1 cellular context compared by ENCODE assay signal in the genomic region with DNA sequence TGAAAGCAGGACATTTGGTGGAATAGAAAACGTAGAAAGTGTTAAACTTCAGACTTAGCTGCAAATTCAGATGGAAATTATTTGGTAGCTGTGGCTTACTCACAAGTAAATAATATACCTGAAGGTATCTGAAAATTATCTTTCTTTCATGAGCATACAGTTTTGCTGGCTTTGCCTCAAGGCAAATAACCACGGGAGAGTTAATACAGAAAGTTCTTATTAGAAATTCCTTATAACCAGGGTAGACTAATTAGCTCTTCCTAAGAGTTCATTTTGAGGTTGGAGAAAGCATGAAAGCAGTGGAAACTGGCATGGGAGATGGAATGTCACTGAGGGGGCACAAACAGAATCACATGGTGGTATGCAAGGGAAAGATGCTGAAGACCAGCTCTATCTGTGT.
TF ChIP-seq lines count a peak whose summit lies in the region.

No MANE protein-coding gene starts in this region.

TF ChIP-seq in GM23338, 12 proteins besides CTCF, POLR2A, EP300 and RAD21 (continued from another document):
- TF ChIP-seq, protein P1, sequence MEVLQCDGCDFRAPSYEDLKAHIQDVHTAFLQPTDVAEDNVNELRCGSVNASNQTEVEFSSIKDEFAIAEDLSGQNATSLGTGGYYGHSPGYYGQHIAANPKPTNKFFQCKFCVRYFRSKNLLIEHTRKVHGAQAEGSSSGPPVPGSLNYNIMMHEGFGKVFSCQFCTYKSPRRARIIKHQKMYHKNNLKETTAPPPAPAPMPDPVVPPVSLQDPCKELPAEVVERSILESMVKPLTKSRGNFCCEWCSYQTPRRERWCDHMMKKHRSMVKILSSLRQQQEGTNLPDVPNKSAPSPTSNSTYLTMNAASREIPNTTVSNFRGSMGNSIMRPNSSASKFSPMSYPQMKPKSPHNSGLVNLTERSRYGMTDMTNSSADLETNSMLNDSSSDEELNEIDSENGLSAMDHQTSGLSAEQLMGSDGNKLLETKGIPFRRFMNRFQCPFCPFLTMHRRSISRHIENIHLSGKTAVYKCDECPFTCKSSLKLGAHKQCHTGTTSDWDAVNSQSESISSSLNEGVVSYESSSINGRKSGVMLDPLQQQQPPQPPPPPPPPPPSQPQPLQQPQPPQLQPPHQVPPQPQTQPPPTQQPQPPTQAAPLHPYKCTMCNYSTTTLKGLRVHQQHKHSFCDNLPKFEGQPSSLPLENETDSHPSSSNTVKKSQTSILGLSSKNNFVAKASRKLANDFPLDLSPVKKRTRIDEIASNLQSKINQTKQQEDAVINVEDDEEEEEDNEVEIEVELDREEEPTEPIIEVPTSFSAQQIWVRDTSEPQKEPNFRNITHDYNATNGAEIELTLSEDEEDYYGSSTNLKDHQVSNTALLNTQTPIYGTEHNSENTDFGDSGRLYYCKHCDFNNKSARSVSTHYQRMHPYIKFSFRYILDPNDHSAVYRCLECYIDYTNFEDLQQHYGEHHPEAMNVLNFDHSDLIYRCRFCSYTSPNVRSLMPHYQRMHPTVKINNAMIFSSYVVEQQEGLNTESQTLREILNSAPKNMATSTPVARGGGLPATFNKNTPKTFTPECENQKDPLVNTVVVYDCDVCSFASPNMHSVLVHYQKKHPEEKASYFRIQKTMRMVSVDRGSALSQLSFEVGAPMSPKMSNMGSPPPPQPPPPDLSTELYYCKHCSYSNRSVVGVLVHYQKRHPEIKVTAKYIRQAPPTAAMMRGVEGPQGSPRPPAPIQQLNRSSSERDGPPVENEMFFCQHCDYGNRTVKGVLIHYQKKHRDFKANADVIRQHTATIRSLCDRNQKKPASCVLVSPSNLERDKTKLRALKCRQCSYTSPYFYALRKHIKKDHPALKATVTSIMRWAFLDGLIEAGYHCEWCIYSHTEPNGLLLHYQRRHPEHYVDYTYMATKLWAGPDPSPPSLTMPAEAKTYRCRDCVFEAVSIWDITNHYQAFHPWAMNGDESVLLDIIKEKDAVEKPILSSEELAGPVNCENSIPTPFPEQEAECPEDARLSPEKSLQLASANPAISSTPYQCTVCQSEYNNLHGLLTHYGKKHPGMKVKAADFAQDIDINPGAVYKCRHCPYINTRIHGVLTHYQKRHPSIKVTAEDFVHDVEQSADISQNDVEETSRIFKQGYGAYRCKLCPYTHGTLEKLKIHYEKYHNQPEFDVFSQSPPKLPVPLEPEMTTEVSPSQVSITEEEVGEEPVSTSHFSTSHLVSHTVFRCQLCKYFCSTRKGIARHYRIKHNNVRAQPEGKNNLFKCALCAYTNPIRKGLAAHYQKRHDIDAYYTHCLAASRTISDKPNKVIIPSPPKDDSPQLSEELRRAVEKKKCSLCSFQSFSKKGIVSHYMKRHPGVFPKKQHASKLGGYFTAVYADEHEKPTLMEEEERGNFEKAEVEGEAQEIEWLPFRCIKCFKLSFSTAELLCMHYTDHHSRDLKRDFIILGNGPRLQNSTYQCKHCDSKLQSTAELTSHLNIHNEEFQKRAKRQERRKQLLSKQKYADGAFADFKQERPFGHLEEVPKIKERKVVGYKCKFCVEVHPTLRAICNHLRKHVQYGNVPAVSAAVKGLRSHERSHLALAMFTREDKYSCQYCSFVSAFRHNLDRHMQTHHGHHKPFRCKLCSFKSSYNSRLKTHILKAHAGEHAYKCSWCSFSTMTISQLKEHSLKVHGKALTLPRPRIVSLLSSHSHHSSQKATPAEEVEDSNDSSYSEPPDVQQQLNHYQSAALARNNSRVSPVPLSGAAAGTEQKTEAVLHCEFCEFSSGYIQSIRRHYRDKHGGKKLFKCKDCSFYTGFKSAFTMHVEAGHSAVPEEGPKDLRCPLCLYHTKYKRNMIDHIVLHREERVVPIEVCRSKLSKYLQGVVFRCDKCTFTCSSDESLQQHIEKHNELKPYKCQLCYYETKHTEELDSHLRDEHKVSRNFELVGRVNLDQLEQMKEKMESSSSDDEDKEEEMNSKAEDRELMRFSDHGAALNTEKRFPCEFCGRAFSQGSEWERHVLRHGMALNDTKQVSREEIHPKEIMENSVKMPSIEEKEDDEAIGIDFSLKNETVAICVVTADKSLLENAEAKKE (CRISPR knock-in tag; IDR thresholded peaks at IDR 0.05) = no peak
- TF ChIP-seq NANOG (IDR thresholded peaks at IDR 0.05; ENCODE audit: borderline replicate concordance) (no peak), POLR2AphosphoS5 (IDR thresholded peaks at IDR 0.05; ENCODE audit: low read depth) (no peak), EZH2 (IDR thresholded peaks at IDR 0.05; ENCODE audit: low read depth, unreplicated experiment) (no peak), CREB1 (CRISPR knock-in tag; IDR thresholded peaks at IDR 0.05; ENCODE audit: low read depth) (no peak), EZH2phosphoT487 (IDR thresholded peaks at IDR 0.05; ENCODE audit: unreplicated experiment) (no peak), ZNF331 (CRISPR knock-in tag; IDR thresholded peaks at IDR 0.05; ENCODE audit: low read depth) (no peak), JUNB (IDR thresholded peaks at IDR 0.05; ENCODE audit: unreplicated experiment) (no peak), ZNF114 (CRISPR knock-in tag; IDR thresholded peaks at IDR 0.05) (no peak)
- TF ChIP-seq, protein P2, sequence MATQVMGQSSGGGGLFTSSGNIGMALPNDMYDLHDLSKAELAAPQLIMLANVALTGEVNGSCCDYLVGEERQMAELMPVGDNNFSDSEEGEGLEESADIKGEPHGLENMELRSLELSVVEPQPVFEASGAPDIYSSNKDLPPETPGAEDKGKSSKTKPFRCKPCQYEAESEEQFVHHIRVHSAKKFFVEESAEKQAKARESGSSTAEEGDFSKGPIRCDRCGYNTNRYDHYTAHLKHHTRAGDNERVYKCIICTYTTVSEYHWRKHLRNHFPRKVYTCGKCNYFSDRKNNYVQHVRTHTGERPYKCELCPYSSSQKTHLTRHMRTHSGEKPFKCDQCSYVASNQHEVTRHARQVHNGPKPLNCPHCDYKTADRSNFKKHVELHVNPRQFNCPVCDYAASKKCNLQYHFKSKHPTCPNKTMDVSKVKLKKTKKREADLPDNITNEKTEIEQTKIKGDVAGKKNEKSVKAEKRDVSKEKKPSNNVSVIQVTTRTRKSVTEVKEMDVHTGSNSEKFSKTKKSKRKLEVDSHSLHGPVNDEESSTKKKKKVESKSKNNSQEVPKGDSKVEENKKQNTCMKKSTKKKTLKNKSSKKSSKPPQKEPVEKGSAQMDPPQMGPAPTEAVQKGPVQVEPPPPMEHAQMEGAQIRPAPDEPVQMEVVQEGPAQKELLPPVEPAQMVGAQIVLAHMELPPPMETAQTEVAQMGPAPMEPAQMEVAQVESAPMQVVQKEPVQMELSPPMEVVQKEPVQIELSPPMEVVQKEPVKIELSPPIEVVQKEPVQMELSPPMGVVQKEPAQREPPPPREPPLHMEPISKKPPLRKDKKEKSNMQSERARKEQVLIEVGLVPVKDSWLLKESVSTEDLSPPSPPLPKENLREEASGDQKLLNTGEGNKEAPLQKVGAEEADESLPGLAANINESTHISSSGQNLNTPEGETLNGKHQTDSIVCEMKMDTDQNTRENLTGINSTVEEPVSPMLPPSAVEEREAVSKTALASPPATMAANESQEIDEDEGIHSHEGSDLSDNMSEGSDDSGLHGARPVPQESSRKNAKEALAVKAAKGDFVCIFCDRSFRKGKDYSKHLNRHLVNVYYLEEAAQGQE (IDR thresholded peaks at IDR 0.05; ENCODE audit: unreplicated experiment) = no peak
- TF ChIP-seq, protein P3, sequence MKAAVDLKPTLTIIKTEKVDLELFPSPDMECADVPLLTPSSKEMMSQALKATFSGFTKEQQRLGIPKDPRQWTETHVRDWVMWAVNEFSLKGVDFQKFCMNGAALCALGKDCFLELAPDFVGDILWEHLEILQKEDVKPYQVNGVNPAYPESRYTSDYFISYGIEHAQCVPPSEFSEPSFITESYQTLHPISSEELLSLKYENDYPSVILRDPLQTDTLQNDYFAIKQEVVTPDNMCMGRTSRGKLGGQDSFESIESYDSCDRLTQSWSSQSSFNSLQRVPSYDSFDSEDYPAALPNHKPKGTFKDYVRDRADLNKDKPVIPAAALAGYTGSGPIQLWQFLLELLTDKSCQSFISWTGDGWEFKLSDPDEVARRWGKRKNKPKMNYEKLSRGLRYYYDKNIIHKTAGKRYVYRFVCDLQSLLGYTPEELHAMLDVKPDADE (IDR thresholded peaks at IDR 0.05) = no peak
TF ChIP-seq in GM23338: peak in this region for 0.
